Comparison of ENCODE assay signal across 8 cellular contexts in genomic region chr1:6625579-6626149, GRCh38. TPM values are rescaled to one million over a fixed set of nuclear protein-coding genes. Genes with fewer than 3 reads are reported as not detected.
DNase-seq lines count a peak whose midpoint lies in the region; ATAC-seq lines count a peak whose summit lies in the region.

No MANE protein-coding gene starts in this region.

- peak overlapping the region; percentile 93 for H3K4ac ChIP-seq in trophoblast cell (ENCODE audit: low read depth, low read length)

- H3K9ac ChIP-seq in trophoblast cell (ENCODE audit: low read length): peak overlapping the region; percentile 75

- H3K9me3 ChIP-seq in trophoblast cell (ENCODE audit: insufficient read depth, low read depth, low read length): peaks cover 4% of the 10 kb centered on the region

- peak overlapping the region; percentile 88 for H3K14ac ChIP-seq in trophoblast cell (ENCODE audit: low read length)

- H3K27ac ChIP-seq in trophoblast cell (ENCODE audit: low read depth, low read length): peak overlapping the region; percentile 50

- ATAC-seq in HG03342 (IDR thresholded peaks at IDR 0.05; ENCODE audit: unreplicated experiment): peak; percentile 25

- peak overlapping the region; percentile 77 for H4K91ac ChIP-seq in trophoblast cell (ENCODE audit: low read depth, low read length)

- peak overlapping the region; percentile 51 for H2BK5ac ChIP-seq in trophoblast cell (ENCODE audit: low read depth, low read length, poor library complexity)

- H3K79me2 ChIP-seq in trophoblast cell (ENCODE audit: control insufficient read depth, insufficient read depth, low read length, poor library complexity): peaks cover 11% of the 10 kb centered on the region

- peak overlapping the region; percentile 86 for H3K4me2 ChIP-seq in trophoblast cell (ENCODE audit: low read length)

- H2AK5ac ChIP-seq in trophoblast cell (ENCODE audit: low read length): peak overlapping the region; percentile 30

- H2AFZ ChIP-seq in trophoblast cell (ENCODE audit: insufficient read depth, low read length, poor library complexity): peak overlapping the region; percentile 68

- H3K4me1 ChIP-seq in trophoblast cell (ENCODE audit: control insufficient read depth in 1 of 2, insufficient read depth in 2 of 2, low read length in 2 of 2): peaks cover 23 to 29% of the 10 kb centered on the region in 2 experiments

- H4K12ac ChIP-seq in trophoblast cell (ENCODE audit: low read depth, low read length): peak overlapping the region; percentile 73

- no peak overlapping the region for H2BK12ac ChIP-seq in trophoblast cell (ENCODE audit: low read length)

- H3K79me1 ChIP-seq in trophoblast cell (ENCODE audit: low read length): peaks cover 20% of the 10 kb centered on the region

- H3K18ac ChIP-seq in trophoblast cell (ENCODE audit: low read length): peak overlapping the region; percentile 57

- no peaks in the 10 kb centered on the region for H3K27me3 ChIP-seq in trophoblast cell (ENCODE audit: insufficient read depth, low read length)

- H3K23ac ChIP-seq in trophoblast cell (ENCODE audit: low read length): no peak overlapping the region

- WGBS in trophoblast cell (ENCODE audit: extremely low coverage, insufficient coverage, insufficient read length): no CpG with 5 or more reads among the region's 32 CpGs

- peak overlapping the region; percentile 86 for H4K8ac ChIP-seq in trophoblast cell (ENCODE audit: low read depth, low read length)

- H3K36me3 ChIP-seq in trophoblast cell (ENCODE audit: control insufficient read depth in 1 of 2, insufficient read depth in 2 of 2, low read length in 2 of 2): peaks cover 56 to 57% of the 10 kb centered on the region in 2 experiments

- peak overlapping the region; percentile 74 for H2BK120ac ChIP-seq in trophoblast cell (ENCODE audit: insufficient read depth, low read length, poor library complexity)

- DNase-seq in NCI-H1436 (lab: John Stamatoyannopoulos, UW) (peak; percentile 21), NCI-H1436 treated with DMSO at 0.1 percent for 48 hours (lab: John Stamatoyannopoulos, UW) (no peak), foreskin melanocyte (peak; percentile 36), trophoblast cell (peak in 1 of 2 donors; percentile 49), NCI-H1417 treated with DMSO at 0.1 percent for 48 hours (lab: John Stamatoyannopoulos, UW) (no peak), T-helper 9 cell (no peak)
- peak; percentile 27 to 42 for DNase-seq in activated CD4-positive, alpha-beta T cell treated with anti-CD3 and anti-CD28 coated beads, Interleukin-2, amount 50 U/mL, for 48 hours

- H3K4me3 ChIP-seq in trophoblast cell (ENCODE audit: low read depth, low read length): peak overlapping the region; percentile 82

RNA-seq across cellular contexts. Expression of gene THAP3, which starts 1.0 kb away (rescaled TPM):
- 17.9 and 19.6 TPM in 2 replicates for polyA plus RNA-seq in trophoblast cell (2013)

RNA-seq across cellular contexts. Expression of gene PHF13, which starts 12.1 kb away (rescaled TPM):
- 29.3 and 29.7 TPM in 2 replicates for polyA plus RNA-seq in trophoblast cell (2013)

RNA-seq across cellular contexts. Expression of gene KLHL21, which starts 23.0 kb away (rescaled TPM):
- 19.6 and 22.5 TPM in 2 replicates for polyA plus RNA-seq in trophoblast cell (2013)

RNA-seq across cellular contexts. Expression of gene ZBTB48, which starts 45.9 kb away (rescaled TPM):
- 11.5 and 14.1 TPM in 2 replicates for polyA plus RNA-seq in trophoblast cell (2013)

Comparison
In these comparisons a context has a peak if more than half of its experiments do, and no peak if none do; other contexts are left out.
1. DNase-seq: peak in NCI-H1436 (single experiment), activated CD4-positive, alpha-beta T cell treated with anti-CD3 and anti-CD28 coated beads, Interleukin-2, amount 50 U/mL, for 48 hours (2 of 2) and foreskin melanocyte (single experiment); none in NCI-H1436 treated with DMSO at 0.1 percent for 48 hours (single experiment), NCI-H1417 treated with DMSO at 0.1 percent for 48 hours (single experiment) and T-helper 9 cell (single experiment).